In the genomic region with DNA sequence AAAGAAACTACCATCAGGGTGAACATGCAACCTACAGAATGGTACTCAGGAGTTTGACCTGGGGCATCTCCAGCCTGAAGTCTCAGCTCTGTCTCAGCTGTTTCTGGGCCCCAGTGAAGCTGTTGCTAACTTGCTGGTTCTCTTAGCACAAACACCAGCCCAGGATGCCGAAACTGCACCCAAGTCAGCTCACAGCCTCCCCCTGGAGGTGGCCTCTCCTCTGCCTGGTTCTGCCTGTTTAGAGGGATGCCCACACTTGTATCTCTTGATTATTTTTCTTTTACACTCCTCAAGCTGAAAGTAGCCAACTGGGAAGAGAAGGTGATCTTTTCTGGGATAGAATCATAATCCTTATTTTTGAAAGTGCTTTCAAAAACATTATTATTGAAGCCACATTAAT, we compare ENCODE assay signal across 10 cellular contexts.
DNase-seq lines count a peak whose midpoint lies in the region; ATAC-seq, FAIRE-seq and TF ChIP-seq lines count a peak whose summit lies in the region.
"Had no signal": no experiment of that assay in that cellular context is flagged by ENCODE, and none has a peak within 500 bp of the region (broad histone marks: within the 10 kb centered on the region; RNA-seq: fewer than 3 reads in every experiment).

No MANE protein-coding gene starts in this region.

- no peak overlapping the region for H3K9ac ChIP-seq in keratinocyte (ENCODE audit: control insufficient read depth, extremely low read depth, insufficient read depth, low read length)

- no peak for ATAC-seq in GM18870 (IDR thresholded peaks at IDR 0.05; ENCODE audit: unreplicated experiment)

- H3K36me3 Mint-ChIP-seq in T-helper 2 cell treated with Interferon-gamma antibody and Interleukin-4, amounts not matched to agents 5 μg/mL and 100 μg/mL, for 36 hours (ENCODE audit: low read depth), result no peaks in the 10 kb centered on the region

- no peaks in the 10 kb centered on the region for H4K20me1 ChIP-seq in keratinocyte (ENCODE audit: control insufficient read depth, extremely low read depth, insufficient read depth, low read length)

- dilution Hi-C loops in keratinocyte (cut with MboI; ENCODE audit: extremely low pct_ligation_motif_present, low sequenced_read_pairs), result no loop called here

- H3K27me3 Mint-ChIP-seq in T-helper 2 cell treated with Interferon-gamma antibody and Interleukin-4, amounts not matched to agents 5 μg/mL and 100 μg/mL, for 36 hours (ENCODE audit: low read depth), result peaks cover 20% of the 10 kb centered on the region

- TF ChIP-seq CTCF in BE2C (IDR thresholded peaks at IDR 0.05; ENCODE audit: low read depth, low read length), result peak; percentile 59
- peak; percentile 45 to 78 (median 66) for TF ChIP-seq CTCF in keratinocyte (optimal IDR thresholded peaks at IDR 0.05 in 1 of 3, IDR thresholded peaks at IDR 0.05 in 1 of 3, conservative IDR thresholded peaks at IDR 0.05 in 1 of 3; ENCODE audit: extremely low read depth in 1 of 3, insufficient read depth in 2 of 3, low read length in 3 of 3)

- no peaks in the 10 kb centered on the region for H3K9me3 Mint-ChIP-seq in T-helper 2 cell treated with Interferon-gamma antibody and Interleukin-4, amounts not matched to agents 5 μg/mL and 100 μg/mL, for 36 hours

- no peaks in the 10 kb centered on the region for H3K79me2 ChIP-seq in keratinocyte (ENCODE audit: control insufficient read depth, insufficient read depth, low read length)

- FAIRE-seq in keratinocyte (lab: Jason Lieb, UNC), result peak; percentile 5
- no peak for FAIRE-seq in RCC 7860 (lab: Jason Lieb, UNC)

- no peak overlapping the region for H2AFZ ChIP-seq in keratinocyte (ENCODE audit: control insufficient read depth, low read length)

- H3K27ac Mint-ChIP-seq in T-helper 2 cell treated with Interferon-gamma antibody and Interleukin-4, amounts not matched to agents 5 μg/mL and 100 μg/mL, for 36 hours, result no peak overlapping the region

- no peaks in the 10 kb centered on the region for H3K9me1 ChIP-seq in keratinocyte (ENCODE audit: control insufficient read depth, extremely low read depth, insufficient read depth, low read length)

- DNase-seq in BE2C (peak; percentile 39), HT-29 (ENCODE audit: low spot score) (peak; percentile 69), keratinocyte (ENCODE audit: low read depth, low spot score) (no peak), RCC 7860 (ENCODE audit: low spot score) (no peak), cerebellar cortex (ENCODE audit: low spot score) (no peak)
- DNase-seq in activated CD4-positive, alpha-beta T cell treated with anti-CD3 and anti-CD28 coated beads, Interleukin-2, amount 50 U/mL, for 48 hours, result peak; percentile 26 to 29
- DNase-seq in T-helper 2 cell treated with Interferon-gamma antibody and Interleukin-4, amounts not matched to agents 5 μg/mL and 100 μg/mL, for 36 hours (ENCODE audit: low spot score), result no peak

- no peak overlapping the region for H3K27ac ChIP-seq in keratinocyte (ENCODE audit: control insufficient read depth, insufficient read depth, low read length)
- H3K27ac ChIP-seq: thoracic aorta had no signal

- H3K4me1 ChIP-seq in BE2C, result no peaks in the 10 kb centered on the region
- no peaks in the 10 kb centered on the region for H3K4me1 ChIP-seq in keratinocyte (ENCODE audit: control insufficient read depth, extremely low read depth, insufficient read depth, low read length)

- H3K27me3 ChIP-seq in BE2C (no peaks in the 10 kb centered on the region), keratinocyte (ENCODE audit: control insufficient read depth, extremely low read depth, insufficient read depth, low read length) (peaks cover 8% of the 10 kb centered on the region)

- no peak overlapping the region for H3K4me3 ChIP-seq in BE2C (ENCODE audit: low read depth, low read length)
- no peak overlapping the region for H3K4me3 ChIP-seq in keratinocyte (ENCODE audit: control insufficient read depth in 2 of 3, extremely low read depth in 1 of 3, insufficient read depth in 2 of 3, low read depth in 1 of 3, low read length in 3 of 3)
- H3K4me3 ChIP-seq: lung, thoracic aorta had no signal

- no peaks in the 10 kb centered on the region for H3K36me3 ChIP-seq in BE2C
- H3K36me3 ChIP-seq in keratinocyte (ENCODE audit: control insufficient read depth in 2 of 2, extremely low read depth in 1 of 2, insufficient read depth in 2 of 2, low read length in 2 of 2), result no peaks in the 10 kb centered on the region
- H3K36me3 ChIP-seq: thoracic aorta had no signal

- H3K9me3 ChIP-seq in BE2C (no peaks in the 10 kb centered on the region), keratinocyte (ENCODE audit: control insufficient read depth, low read depth, low read length) (no peaks in the 10 kb centered on the region)
- H3K9me3 ChIP-seq: thoracic aorta had no signal

- H3K4me3 Mint-ChIP-seq in T-helper 2 cell treated with Interferon-gamma antibody and Interleukin-4, amounts not matched to agents 5 μg/mL and 100 μg/mL, for 36 hours, result no peak overlapping the region

- no peak overlapping the region for H3K4me2 ChIP-seq in keratinocyte (ENCODE audit: control insufficient read depth, extremely low read depth, insufficient read depth, low read depth, low read length)

- H3K4me1 Mint-ChIP-seq in T-helper 2 cell treated with Interferon-gamma antibody and Interleukin-4, amounts not matched to agents 5 μg/mL and 100 μg/mL, for 36 hours (ENCODE audit: low read depth), result no peaks in the 10 kb centered on the region

Comparison
In these comparisons a context has a peak if more than half of its experiments do, and no peak if none do; other contexts are left out.
1. DNase-seq: peak in BE2C (single experiment), HT-29 (single experiment) and activated CD4-positive, alpha-beta T cell treated with anti-CD3 and anti-CD28 coated beads, Interleukin-2, amount 50 U/mL, for 48 hours (2 of 2); none in keratinocyte (single experiment), RCC 7860 (single experiment), T-helper 2 cell treated with Interferon-gamma antibody and Interleukin-4, amounts not matched to agents 5 μg/mL and 100 μg/mL, for 36 hours (single experiment) and cerebellar cortex (single experiment).